Comparison of ENCODE assay signal across 8 cellular contexts in genomic region chr4:88456757-88457306, GRCh38. TPM values are rescaled to one million over a fixed set of nuclear protein-coding genes. Genes with fewer than 3 reads are reported as not detected.
A peak's percentile ranks its signal among the peaks of the same experiment; 100 is the strongest.
DNase-seq lines count a peak whose midpoint lies in the region; ATAC-seq and TF ChIP-seq lines count a peak whose summit lies in the region.

Gene HERC5, plus strand, starts transcription at chr4:88457119. Its CDS starts 151 bp downstream, at chr4:88457270.

- TF ChIP-seq CTCF in WI38 (IDR thresholded peaks at IDR 0.05; ENCODE audit: low read depth, low read length) (peak; percentile 55), spleen (IDR thresholded peaks at IDR 0.05 in 8 of 11, conservative IDR thresholded peaks at IDR 0.05 in 3 of 11) (peak in 9 of 11 experiments; percentile 43 to 70 (median 55))

- H3K9me3 ChIP-seq in spleen = no peaks in the 10 kb centered on the region

- WGBS in spleen, 5 donors = 0 to 1% (median 0%) methylated on average over 28 to 48 of the region's 48 CpGs

- peak; percentile 96 for ATAC-seq in HG02885 (IDR thresholded peaks at IDR 0.05; ENCODE audit: poor library complexity, unreplicated experiment)

- TF ChIP-seq POLR2A in spleen (IDR thresholded peaks at IDR 0.05) = peak in 2 of 3 donors; percentile 61 to 68

- DNase-seq in NCI-H1436 (lab: John Stamatoyannopoulos, UW) (peak; percentile 15), NCI-H1436 treated with DMSO at 0.1 percent for 48 hours (lab: John Stamatoyannopoulos, UW) (no peak), NCI-H2081 (lab: John Stamatoyannopoulos, UW) (peak; percentile 66 to 78), caudate nucleus (lab: John Stamatoyannopoulos, UW) (peak in 59 of 61 donors; percentile 16 to 86 (median 68)), iris pigment epithelial cell (ENCODE audit: low read depth) (peak; percentile 86), spleen (peak; percentile 97)

- no peaks in the 10 kb centered on the region for H3K27me3 ChIP-seq in spleen (replicated peaks in 1 of 7)

- peaks cover 0 to under 1% (median 0%) of the 10 kb centered on the region in 6 donors for H3K36me3 ChIP-seq in spleen

- intact Hi-C loops in spleen (cut with DNase I; ENCODE audit: low total_unique reads) = loop anchor here (10.0 kb wide), 1 partner anchor 72 kb away; no protein-coding TSS in a partner anchor

- H3K4me3 ChIP-seq in WI38 (ENCODE audit: low read depth, low read length) = peak within 1 kb of the TSS; percentile 61
- H3K4me3 ChIP-seq in spleen = peak within 1 kb of the TSS; percentile 74 to 96 (median 88)

- H3K27ac ChIP-seq in caudate nucleus (ENCODE audit: low read depth, low read length) (peak within 1 kb of the TSS; percentile 22), spleen (peak within 1 kb of the TSS; percentile 82 to 90 (median 87))

- H3K4me1 ChIP-seq in spleen = peaks cover 0 to 40% (median 21%) of the 10 kb centered on the region in 6 donors

RNA-seq across cellular contexts. Expression of gene HERC5, which starts in this region (rescaled TPM):
- total RNA-seq in spleen = 10 to 100 TPM in 6 of 7 donors, 1 to 10 TPM in 1; 7.7 to 19.1 (median 11.3) TPM
- 1 to 10 TPM; 3.9 to 8.9 (median 5.9) TPM for polyA plus RNA-seq in spleen
